In the genomic region with DNA sequence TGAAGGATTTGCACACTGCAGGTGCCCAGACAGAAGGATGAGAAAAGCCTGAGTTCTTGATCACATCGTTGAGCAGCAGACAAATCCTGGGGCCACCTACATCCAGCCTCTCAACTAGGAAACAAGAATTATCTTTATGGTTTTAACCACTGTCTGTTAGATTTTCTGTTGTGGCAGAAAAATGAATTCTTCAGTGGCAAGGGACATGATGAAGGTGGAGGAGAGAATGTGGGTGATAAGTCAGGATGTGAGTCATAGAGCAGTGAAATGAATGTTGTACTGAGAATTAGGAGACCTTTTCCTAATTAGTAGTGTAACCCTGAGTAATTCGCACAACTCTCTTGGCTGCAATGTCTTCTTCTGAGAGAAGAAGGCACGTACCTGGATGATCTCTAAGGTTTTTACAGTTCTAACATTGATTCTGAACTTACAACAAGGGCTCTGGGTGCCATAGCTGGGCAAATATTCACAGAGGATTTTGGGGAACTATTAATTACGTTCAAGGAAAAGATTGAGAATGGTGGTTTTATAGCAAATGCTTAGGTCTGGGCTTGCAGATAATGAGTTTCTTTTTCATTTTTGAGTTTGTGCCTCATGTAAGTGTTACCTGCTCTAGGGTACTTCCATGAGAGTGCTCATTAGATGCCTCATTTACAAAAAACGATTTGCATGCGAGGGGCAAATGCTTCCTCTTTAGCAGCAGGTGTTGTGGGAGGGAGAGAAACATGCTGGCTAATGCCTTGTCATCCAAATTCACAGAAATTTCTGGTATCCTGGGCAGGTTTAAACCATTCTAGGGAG, we compare ENCODE assay signal across 9 cellular contexts.
DNase-seq lines count a peak whose midpoint lies in the region; ATAC-seq, FAIRE-seq and TF ChIP-seq lines count a peak whose summit lies in the region.
"Had no signal": no experiment of that assay in that cellular context is flagged by ENCODE, and none has a peak within 500 bp of the region (broad histone marks: within the 10 kb centered on the region; RNA-seq: fewer than 3 reads in every experiment).

No MANE protein-coding gene starts in this region.

- H3K4me3 ChIP-seq in Karpas-422 (ENCODE audit: low read length) = peak overlapping the region; percentile 39; the same call in 1 of the 2 replicates
- H3K4me3 ChIP-seq in astrocyte (ENCODE audit: insufficient read depth, low read depth, low read length) = no peak overlapping the region

- H3K9me2 ChIP-seq in Karpas-422 (replicated peaks; ENCODE audit: insufficient read depth, low read length) = no peaks in the 10 kb centered on the region

- 0 out of 2 replicates have a peak overlapping the region, but pooled peaks have one; percentile 6 for H3K9ac ChIP-seq in Karpas-422 (ENCODE audit: low read length)
- no peak overlapping the region for H3K9ac ChIP-seq in astrocyte (ENCODE audit: low read length)

- H3K27me3 ChIP-seq in Karpas-422 (ENCODE audit: low read length) (no peaks in the 10 kb centered on the region), astrocyte (ENCODE audit: insufficient read depth, low read length) (no peaks in the 10 kb centered on the region)

- H3K79me2 ChIP-seq in Karpas-422 (ENCODE audit: low read length) (no peaks in the 10 kb centered on the region), astrocyte (ENCODE audit: insufficient read depth, low read length) (no peaks in the 10 kb centered on the region)

- H2AFZ ChIP-seq in Karpas-422 (ENCODE audit: low read length) (no peak overlapping the region; the same call in 1 of the 2 replicates), astrocyte (ENCODE audit: low read depth, low read length) (no peak overlapping the region)

- H3K27ac ChIP-seq in Karpas-422 (ENCODE audit: low read length) (no peak overlapping the region), astrocyte (ENCODE audit: low read depth, low read length) (no peak overlapping the region)

- H3K9me3 Mint-ChIP-seq in astrocyte (ENCODE audit: unreplicated experiment) = no peaks in the 10 kb centered on the region

- DNase-seq in AG08395 (ENCODE audit: low spot score) = peak; percentile 22
- peak; percentile 74 for DNase-seq in Karpas-422
- DNase-seq in astrocyte (ENCODE audit: low read depth) = peak; percentile 86
- DNase-seq in 8988T = no peak
- no peak for DNase-seq in middle frontal gyrus (ENCODE audit: extremely low spot score, low spot score)

- TF ChIP-seq CTCF in astrocyte (IDR thresholded peaks at IDR 0.05; ENCODE audit: insufficient read depth, low read depth, low read length) = no peak

- H3K4me1 Mint-ChIP-seq in astrocyte (ENCODE audit: low read depth, unreplicated experiment) = peaks cover 37% of the 10 kb centered on the region

- H3K36me3 ChIP-seq in Karpas-422 (ENCODE audit: insufficient read depth, low read length) (no peaks in the 10 kb centered on the region), astrocyte (ENCODE audit: insufficient read depth, low read length) (no peaks in the 10 kb centered on the region)

- no peak for FAIRE-seq in astrocyte (lab: Jason Lieb, UNC)

- ATAC-seq in GM19025 (IDR thresholded peaks at IDR 0.05; ENCODE audit: low read depth, unreplicated experiment) (peak; percentile 83), GM21825 (IDR thresholded peaks at IDR 0.05; ENCODE audit: unreplicated experiment) (no peak), HG03521 (IDR thresholded peaks at IDR 0.05; ENCODE audit: unreplicated experiment) (no peak)

- no peaks in the 10 kb centered on the region for H3K27me3 Mint-ChIP-seq in astrocyte (ENCODE audit: low read depth, unreplicated experiment)
- H3K27me3 Mint-ChIP-seq: dendritic cell treated with granulocyte-macrophage colony-stimulating factor and Interleukin-4, amounts not matched to agents 40 ng/mL and 50 ng/mL, for 4 days had no signal

- H3K4me2 ChIP-seq in Karpas-422 (ENCODE audit: low read depth, low read length, poor library complexity, severe bottlenecking) = peak overlapping the region; percentile 64
- peak overlapping the region; percentile 53 for H3K4me2 ChIP-seq in astrocyte (ENCODE audit: low read length)

- no peak overlapping the region for H3K4me3 Mint-ChIP-seq in astrocyte (ENCODE audit: unreplicated experiment)
- H3K4me3 Mint-ChIP-seq: dendritic cell treated with granulocyte-macrophage colony-stimulating factor and Interleukin-4, amounts not matched to agents 40 ng/mL and 50 ng/mL, for 4 days had no signal

- no peaks in the 10 kb centered on the region for H4K20me1 ChIP-seq in Karpas-422 (ENCODE audit: insufficient read depth, low read depth, low read length)
- no peaks in the 10 kb centered on the region for H4K20me1 ChIP-seq in astrocyte (ENCODE audit: insufficient read depth, low read length)

- H3K9me3 ChIP-seq in Karpas-422 (ENCODE audit: low read length) (no peaks in the 10 kb centered on the region), astrocyte (ENCODE audit: insufficient read depth, low read depth, low read length) (no peaks in the 10 kb centered on the region)

- peaks cover 18% of the 10 kb centered on the region for H3K4me1 ChIP-seq in Karpas-422 (ENCODE audit: low read length)
- peaks cover 36% of the 10 kb centered on the region for H3K4me1 ChIP-seq in astrocyte (ENCODE audit: insufficient read depth, low read length)

- H3K36me3 Mint-ChIP-seq in astrocyte (ENCODE audit: low read depth, unreplicated experiment) = no peaks in the 10 kb centered on the region

- peak overlapping the region; percentile 80 for H3K27ac Mint-ChIP-seq in astrocyte (ENCODE audit: unreplicated experiment)
- H3K27ac Mint-ChIP-seq: dendritic cell treated with granulocyte-macrophage colony-stimulating factor and Interleukin-4, amounts not matched to agents 40 ng/mL and 50 ng/mL, for 4 days had no signal

Comparison
In these comparisons a context has a peak if more than half of its experiments do, and no peak if none do; other contexts are left out.
1. DNase-seq: peak in AG08395 (single experiment), Karpas-422 (single experiment) and astrocyte (single experiment); none in 8988T (single experiment) and middle frontal gyrus (single experiment).